12 cellular contexts compared by ENCODE assay signal in genomic region chr1:3539707-3540425, GRCh38.
DNase-seq lines count a peak whose midpoint lies in the region; ATAC-seq and TF ChIP-seq lines count a peak whose summit lies in the region.
"Had no signal": no experiment of that assay in that cellular context is flagged by ENCODE, and none has a peak within 500 bp of the region (broad histone marks: within the 10 kb centered on the region; RNA-seq: fewer than 3 reads in every experiment).

No MANE protein-coding gene starts in this region.

- no peaks in the 10 kb centered on the region for H3K9me3 ChIP-seq in spleen

- TF ChIP-seq CTCF in HFFc6 (IDR thresholded peaks at IDR 0.05), result no peak
- no peak for TF ChIP-seq CTCF in MCF 10A (IDR thresholded peaks at IDR 0.05; ENCODE audit: unreplicated experiment)
- TF ChIP-seq CTCF in spleen (IDR thresholded peaks at IDR 0.05 in 8 of 11, conservative IDR thresholded peaks at IDR 0.05 in 3 of 11), result no peak

- WGBS in spleen, 5 donors, result 38 to 66% (median 52%) methylated on average over 11 to 24 of the region's 24 CpGs

- peaks cover 22% of the 10 kb centered on the region for H3K4me1 Mint-ChIP-seq in HFFc6 (ENCODE audit: low read depth)
- peaks cover 10% of the 10 kb centered on the region for H3K4me1 Mint-ChIP-seq in MCF 10A (ENCODE audit: insufficient read depth, unreplicated experiment)
- H3K4me1 Mint-ChIP-seq in stimulated activated effector memory CD8-positive, alpha-beta T cell treated with anti-CD3 and anti-CD28 coated beads, Interleukin-12 subunit alpha, Interleukin-12 subunit beta, amount 100 ng/mL, for 72 hours, result no peaks in the 10 kb centered on the region
- no peaks in the 10 kb centered on the region for H3K4me1 Mint-ChIP-seq in activated CD8-positive, alpha-beta memory T cell treated with anti-CD3 and anti-CD28 coated beads, Interleukin-2, amount 10 ng/mL, durations not matched to agents 7 days and 5 days

- no peaks in the 10 kb centered on the region for H3K36me3 ChIP-seq in spleen

- TF ChIP-seq POLR2A in spleen (IDR thresholded peaks at IDR 0.05), result no peak

- H3K4me3 ChIP-seq in spleen, result no peak overlapping the region

- no TSS peak for BruUV-seq in MCF 10A (replicated peaks; lab: Mats Ljungman, UMichigan)

- ATAC-seq in stimulated activated effector memory CD8-positive, alpha-beta T cell treated with anti-CD3 and anti-CD28 coated beads, Interleukin-12 subunit alpha, Interleukin-12 subunit beta, amount 100 ng/mL, for 72 hours, result no peak
- ATAC-seq in activated CD8-positive, alpha-beta memory T cell treated with anti-CD3 and anti-CD28 coated beads, Interleukin-2, amount 10 ng/mL, durations not matched to agents 7 days and 5 days, result no peak
- no peak for ATAC-seq in GM19324 (IDR thresholded peaks at IDR 0.05; ENCODE audit: low FRiP score, unreplicated experiment)
- ATAC-seq: HCT116 had no signal

- H3K27me3 ChIP-seq in spleen (replicated peaks in 1 of 7), result no peaks in the 10 kb centered on the region

- H3K27me3 Mint-ChIP-seq in HFFc6 (ENCODE audit: insufficient read depth) (no peaks in the 10 kb centered on the region; the same call in 1 of the 2 replicates), MCF 10A (ENCODE audit: insufficient read depth, unreplicated experiment) (no peaks in the 10 kb centered on the region)
- H3K27me3 Mint-ChIP-seq in activated CD8-positive, alpha-beta memory T cell treated with anti-CD3 and anti-CD28 coated beads, Interleukin-2, amount 10 ng/mL, durations not matched to agents 7 days and 5 days, result no peaks in the 10 kb centered on the region

- H3K9me3 Mint-ChIP-seq in HFFc6 (no peaks in the 10 kb centered on the region), MCF 10A (ENCODE audit: unreplicated experiment) (no peaks in the 10 kb centered on the region)
- no peaks in the 10 kb centered on the region for H3K9me3 Mint-ChIP-seq in stimulated activated effector memory CD8-positive, alpha-beta T cell treated with anti-CD3 and anti-CD28 coated beads, Interleukin-12 subunit alpha, Interleukin-12 subunit beta, amount 100 ng/mL, for 72 hours
- H3K9me3 Mint-ChIP-seq in activated CD8-positive, alpha-beta memory T cell treated with anti-CD3 and anti-CD28 coated beads, Interleukin-2, amount 10 ng/mL, durations not matched to agents 7 days and 5 days (ENCODE audit: low read depth), result no peaks in the 10 kb centered on the region

- intact Hi-C loops in MCF 10A (cut with micrococcal nuclease) (no loop called here), spleen (cut with DNase I; ENCODE audit: low total_unique reads) (no loop called here)

- POLR2A ChIA-PET in MCF 10A (lab: Yijun Ruan, JAX), result interaction anchor here (0.7 to 1.8 kb wide), 7 partner anchors 9 to 84 kb away, joined by 3 to 7 read pairs (median 4); no protein-coding TSS in a partner anchor

- H3K4me3 Mint-ChIP-seq in HFFc6 (no peak overlapping the region), MCF 10A (ENCODE audit: unreplicated experiment) (no peak overlapping the region)
- no peak overlapping the region for H3K4me3 Mint-ChIP-seq in stimulated activated effector memory CD8-positive, alpha-beta T cell treated with anti-CD3 and anti-CD28 coated beads, Interleukin-12 subunit alpha, Interleukin-12 subunit beta, amount 100 ng/mL, for 72 hours
- H3K4me3 Mint-ChIP-seq in activated CD8-positive, alpha-beta memory T cell treated with anti-CD3 and anti-CD28 coated beads, Interleukin-2, amount 10 ng/mL, durations not matched to agents 7 days and 5 days, result no peak overlapping the region

- H3K27ac ChIP-seq in spleen, result peak overlapping the region in 5 of 8 donors; percentile 22 to 63 (median 51)
- H3K27ac ChIP-seq: HL-60 had no signal

- DNase-seq in HFFc6, result no peak
- DNase-seq in MCF 10A (ENCODE audit: unreplicated experiment), result peak; percentile 81
- DNase-seq in iris pigment epithelial cell (ENCODE audit: low read depth), result peak; percentile 21
- no peak for DNase-seq in spleen
- DNase-seq in stimulated activated effector memory CD8-positive, alpha-beta T cell treated with anti-CD3 and anti-CD28 coated beads, Interleukin-12 subunit alpha, Interleukin-12 subunit beta, amount 100 ng/mL, for 72 hours (ENCODE audit: low spot score in 2 of 2), result no peak
- no peak for DNase-seq in NCI-H446 (lab: John Stamatoyannopoulos, UW)
- DNase-seq in activated CD8-positive, alpha-beta memory T cell treated with anti-CD3 and anti-CD28 coated beads, Interleukin-2, amount 10 ng/mL, durations not matched to agents 7 days and 5 days, result no peak
- DNase-seq: NCI-H1105, T-helper 2 cell had no signal

- H3K27ac Mint-ChIP-seq in HFFc6 (peak overlapping the region; percentile 40; the same call in 1 of the 2 replicates), MCF 10A (ENCODE audit: low read depth, unreplicated experiment) (peak overlapping the region; percentile 67)
- no peak overlapping the region for H3K27ac Mint-ChIP-seq in stimulated activated effector memory CD8-positive, alpha-beta T cell treated with anti-CD3 and anti-CD28 coated beads, Interleukin-12 subunit alpha, Interleukin-12 subunit beta, amount 100 ng/mL, for 72 hours
- H3K27ac Mint-ChIP-seq in activated CD8-positive, alpha-beta memory T cell treated with anti-CD3 and anti-CD28 coated beads, Interleukin-2, amount 10 ng/mL, durations not matched to agents 7 days and 5 days, result no peak overlapping the region

- CTCF ChIA-PET in MCF 10A (lab: Yijun Ruan, JAX), result interaction anchor here (0.7 to 1.7 kb wide), 6 partner anchors 10 to 86 kb away, joined by 3 to 7 read pairs (median 4); no protein-coding TSS in a partner anchor
- CTCF ChIA-PET in activated CD8-positive, alpha-beta memory T cell treated with anti-CD3 and anti-CD28 coated beads, Interleukin-2, amount 10 ng/mL, durations not matched to agents 7 days and 5 days (lab: Charles Lee), result interaction anchor here (0.9 kb wide), 1 partner anchor 25 kb away, joined by 3 read pairs; no protein-coding TSS in a partner anchor

- no peaks in the 10 kb centered on the region for H3K36me3 Mint-ChIP-seq in HFFc6 (ENCODE audit: low read depth)
- no peaks in the 10 kb centered on the region for H3K36me3 Mint-ChIP-seq in MCF 10A (ENCODE audit: insufficient read depth, unreplicated experiment)
- H3K36me3 Mint-ChIP-seq in stimulated activated effector memory CD8-positive, alpha-beta T cell treated with anti-CD3 and anti-CD28 coated beads, Interleukin-12 subunit alpha, Interleukin-12 subunit beta, amount 100 ng/mL, for 72 hours, result no peaks in the 10 kb centered on the region
- no peaks in the 10 kb centered on the region for H3K36me3 Mint-ChIP-seq in activated CD8-positive, alpha-beta memory T cell treated with anti-CD3 and anti-CD28 coated beads, Interleukin-2, amount 10 ng/mL, durations not matched to agents 7 days and 5 days

- peaks cover 0 to 48% (median 15%) of the 10 kb centered on the region in 6 donors for H3K4me1 ChIP-seq in spleen

Comparison
In these comparisons a context has a peak if more than half of its experiments do, and no peak if none do; other contexts are left out.
1. DNase-seq: peak in MCF 10A (single experiment) and iris pigment epithelial cell (single experiment); none in HFFc6 (single experiment), spleen (single experiment), stimulated activated effector memory CD8-positive, alpha-beta T cell treated with anti-CD3 and anti-CD28 coated beads, Interleukin-12 subunit alpha, Interleukin-12 subunit beta, amount 100 ng/mL, for 72 hours (0 of 2), NCI-H446 (0 of 2) and activated CD8-positive, alpha-beta memory T cell treated with anti-CD3 and anti-CD28 coated beads, Interleukin-2, amount 10 ng/mL, durations not matched to agents 7 days and 5 days (single experiment).
2. H3K27ac Mint-ChIP-seq: peak in HFFc6 (single experiment) and MCF 10A (single experiment); none in stimulated activated effector memory CD8-positive, alpha-beta T cell treated with anti-CD3 and anti-CD28 coated beads, Interleukin-12 subunit alpha, Interleukin-12 subunit beta, amount 100 ng/mL, for 72 hours (single experiment) and activated CD8-positive, alpha-beta memory T cell treated with anti-CD3 and anti-CD28 coated beads, Interleukin-2, amount 10 ng/mL, durations not matched to agents 7 days and 5 days (single experiment).